1 cellular context compared by ENCODE assay signal in the genomic region with DNA sequence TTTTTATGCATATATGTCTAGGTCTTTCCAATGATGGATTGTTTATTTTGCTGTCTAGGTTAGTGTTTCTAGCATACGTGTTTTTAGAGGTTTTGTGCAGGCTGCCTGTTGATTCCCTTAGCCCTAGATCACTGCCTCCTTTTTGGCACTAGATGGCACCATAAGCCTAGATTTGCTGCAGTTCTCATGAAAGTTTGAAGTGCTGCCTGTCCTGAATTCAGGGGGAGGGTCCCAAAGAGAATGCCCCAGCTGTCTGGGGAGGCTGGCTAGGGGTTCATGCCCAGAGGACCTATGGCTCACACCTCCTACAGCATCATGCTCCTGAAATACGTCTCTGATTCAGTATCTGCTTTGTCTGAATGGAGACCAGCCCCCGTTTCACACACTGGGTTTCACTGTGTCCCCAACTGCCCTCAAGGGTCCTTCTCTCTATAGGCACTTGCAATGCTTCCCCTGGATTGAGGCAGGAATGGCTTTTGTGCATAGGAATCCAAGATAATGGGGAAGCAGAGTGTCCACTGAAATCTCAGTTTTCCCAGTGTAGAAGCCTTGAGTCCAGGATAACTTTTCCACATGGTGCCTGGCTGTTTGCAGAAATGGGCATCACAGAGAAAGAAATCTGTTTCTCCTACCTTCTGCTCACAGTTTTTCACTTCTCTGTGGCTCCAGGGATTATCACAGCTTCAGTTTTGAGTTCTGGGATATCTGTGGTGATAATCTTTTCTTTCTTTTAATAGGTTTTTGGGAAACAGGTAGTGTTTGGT.
A peak's percentile ranks its signal among the peaks of the same experiment; 100 is the strongest.
TF ChIP-seq lines count a peak whose summit lies in the region.

No MANE protein-coding gene starts in this region.

TF ChIP-seq in K562, 482 proteins besides CTCF, POLR2A, EP300 and RAD21 (continued from another document):
- TF ChIP-seq, protein P1, sequence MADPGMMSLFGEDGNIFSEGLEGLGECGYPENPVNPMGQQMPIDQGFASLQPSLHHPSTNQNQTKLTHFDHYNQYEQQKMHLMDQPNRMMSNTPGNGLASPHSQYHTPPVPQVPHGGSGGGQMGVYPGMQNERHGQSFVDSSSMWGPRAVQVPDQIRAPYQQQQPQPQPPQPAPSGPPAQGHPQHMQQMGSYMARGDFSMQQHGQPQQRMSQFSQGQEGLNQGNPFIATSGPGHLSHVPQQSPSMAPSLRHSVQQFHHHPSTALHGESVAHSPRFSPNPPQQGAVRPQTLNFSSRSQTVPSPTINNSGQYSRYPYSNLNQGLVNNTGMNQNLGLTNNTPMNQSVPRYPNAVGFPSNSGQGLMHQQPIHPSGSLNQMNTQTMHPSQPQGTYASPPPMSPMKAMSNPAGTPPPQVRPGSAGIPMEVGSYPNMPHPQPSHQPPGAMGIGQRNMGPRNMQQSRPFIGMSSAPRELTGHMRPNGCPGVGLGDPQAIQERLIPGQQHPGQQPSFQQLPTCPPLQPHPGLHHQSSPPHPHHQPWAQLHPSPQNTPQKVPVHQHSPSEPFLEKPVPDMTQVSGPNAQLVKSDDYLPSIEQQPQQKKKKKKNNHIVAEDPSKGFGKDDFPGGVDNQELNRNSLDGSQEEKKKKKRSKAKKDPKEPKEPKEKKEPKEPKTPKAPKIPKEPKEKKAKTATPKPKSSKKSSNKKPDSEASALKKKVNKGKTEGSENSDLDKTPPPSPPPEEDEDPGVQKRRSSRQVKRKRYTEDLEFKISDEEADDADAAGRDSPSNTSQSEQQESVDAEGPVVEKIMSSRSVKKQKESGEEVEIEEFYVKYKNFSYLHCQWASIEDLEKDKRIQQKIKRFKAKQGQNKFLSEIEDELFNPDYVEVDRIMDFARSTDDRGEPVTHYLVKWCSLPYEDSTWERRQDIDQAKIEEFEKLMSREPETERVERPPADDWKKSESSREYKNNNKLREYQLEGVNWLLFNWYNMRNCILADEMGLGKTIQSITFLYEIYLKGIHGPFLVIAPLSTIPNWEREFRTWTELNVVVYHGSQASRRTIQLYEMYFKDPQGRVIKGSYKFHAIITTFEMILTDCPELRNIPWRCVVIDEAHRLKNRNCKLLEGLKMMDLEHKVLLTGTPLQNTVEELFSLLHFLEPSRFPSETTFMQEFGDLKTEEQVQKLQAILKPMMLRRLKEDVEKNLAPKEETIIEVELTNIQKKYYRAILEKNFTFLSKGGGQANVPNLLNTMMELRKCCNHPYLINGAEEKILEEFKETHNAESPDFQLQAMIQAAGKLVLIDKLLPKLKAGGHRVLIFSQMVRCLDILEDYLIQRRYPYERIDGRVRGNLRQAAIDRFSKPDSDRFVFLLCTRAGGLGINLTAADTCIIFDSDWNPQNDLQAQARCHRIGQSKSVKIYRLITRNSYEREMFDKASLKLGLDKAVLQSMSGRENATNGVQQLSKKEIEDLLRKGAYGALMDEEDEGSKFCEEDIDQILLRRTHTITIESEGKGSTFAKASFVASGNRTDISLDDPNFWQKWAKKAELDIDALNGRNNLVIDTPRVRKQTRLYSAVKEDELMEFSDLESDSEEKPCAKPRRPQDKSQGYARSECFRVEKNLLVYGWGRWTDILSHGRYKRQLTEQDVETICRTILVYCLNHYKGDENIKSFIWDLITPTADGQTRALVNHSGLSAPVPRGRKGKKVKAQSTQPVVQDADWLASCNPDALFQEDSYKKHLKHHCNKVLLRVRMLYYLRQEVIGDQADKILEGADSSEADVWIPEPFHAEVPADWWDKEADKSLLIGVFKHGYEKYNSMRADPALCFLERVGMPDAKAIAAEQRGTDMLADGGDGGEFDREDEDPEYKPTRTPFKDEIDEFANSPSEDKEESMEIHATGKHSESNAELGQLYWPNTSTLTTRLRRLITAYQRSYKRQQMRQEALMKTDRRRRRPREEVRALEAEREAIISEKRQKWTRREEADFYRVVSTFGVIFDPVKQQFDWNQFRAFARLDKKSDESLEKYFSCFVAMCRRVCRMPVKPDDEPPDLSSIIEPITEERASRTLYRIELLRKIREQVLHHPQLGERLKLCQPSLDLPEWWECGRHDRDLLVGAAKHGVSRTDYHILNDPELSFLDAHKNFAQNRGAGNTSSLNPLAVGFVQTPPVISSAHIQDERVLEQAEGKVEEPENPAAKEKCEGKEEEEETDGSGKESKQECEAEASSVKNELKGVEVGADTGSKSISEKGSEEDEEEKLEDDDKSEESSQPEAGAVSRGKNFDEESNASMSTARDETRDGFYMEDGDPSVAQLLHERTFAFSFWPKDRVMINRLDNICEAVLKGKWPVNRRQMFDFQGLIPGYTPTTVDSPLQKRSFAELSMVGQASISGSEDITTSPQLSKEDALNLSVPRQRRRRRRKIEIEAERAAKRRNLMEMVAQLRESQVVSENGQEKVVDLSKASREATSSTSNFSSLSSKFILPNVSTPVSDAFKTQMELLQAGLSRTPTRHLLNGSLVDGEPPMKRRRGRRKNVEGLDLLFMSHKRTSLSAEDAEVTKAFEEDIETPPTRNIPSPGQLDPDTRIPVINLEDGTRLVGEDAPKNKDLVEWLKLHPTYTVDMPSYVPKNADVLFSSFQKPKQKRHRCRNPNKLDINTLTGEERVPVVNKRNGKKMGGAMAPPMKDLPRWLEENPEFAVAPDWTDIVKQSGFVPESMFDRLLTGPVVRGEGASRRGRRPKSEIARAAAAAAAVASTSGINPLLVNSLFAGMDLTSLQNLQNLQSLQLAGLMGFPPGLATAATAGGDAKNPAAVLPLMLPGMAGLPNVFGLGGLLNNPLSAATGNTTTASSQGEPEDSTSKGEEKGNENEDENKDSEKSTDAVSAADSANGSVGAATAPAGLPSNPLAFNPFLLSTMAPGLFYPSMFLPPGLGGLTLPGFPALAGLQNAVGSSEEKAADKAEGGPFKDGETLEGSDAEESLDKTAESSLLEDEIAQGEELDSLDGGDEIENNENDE (IDR thresholded peaks at IDR 0.05; ENCODE audit: low read depth, low read length) = no peak
- 0 out of 4 replicates have a peak, but pooled peaks of 1 of the 2 experiments have one; percentile 43 for TF ChIP-seq MAZ (CRISPR knock-in tag; conservative IDR thresholded peaks at IDR 0.05 in 1 of 2, IDR thresholded peaks at IDR 0.05 in 1 of 2)
- TF ChIP-seq ASH1L (IDR thresholded peaks at IDR 0.05; ENCODE audit: borderline replicate concordance, low read depth, partially characterized antibody) = no peak
- peak; percentile 43; the same call in 1 of the 2 replicates for TF ChIP-seq ARID2 (IDR thresholded peaks at IDR 0.05)
- TF ChIP-seq ZNF224 (CRISPR knock-in tag; IDR thresholded peaks at IDR 0.05) = 0 out of 2 replicates have a peak, but pooled peaks have one; percentile 41
- TF ChIP-seq, protein P2, sequence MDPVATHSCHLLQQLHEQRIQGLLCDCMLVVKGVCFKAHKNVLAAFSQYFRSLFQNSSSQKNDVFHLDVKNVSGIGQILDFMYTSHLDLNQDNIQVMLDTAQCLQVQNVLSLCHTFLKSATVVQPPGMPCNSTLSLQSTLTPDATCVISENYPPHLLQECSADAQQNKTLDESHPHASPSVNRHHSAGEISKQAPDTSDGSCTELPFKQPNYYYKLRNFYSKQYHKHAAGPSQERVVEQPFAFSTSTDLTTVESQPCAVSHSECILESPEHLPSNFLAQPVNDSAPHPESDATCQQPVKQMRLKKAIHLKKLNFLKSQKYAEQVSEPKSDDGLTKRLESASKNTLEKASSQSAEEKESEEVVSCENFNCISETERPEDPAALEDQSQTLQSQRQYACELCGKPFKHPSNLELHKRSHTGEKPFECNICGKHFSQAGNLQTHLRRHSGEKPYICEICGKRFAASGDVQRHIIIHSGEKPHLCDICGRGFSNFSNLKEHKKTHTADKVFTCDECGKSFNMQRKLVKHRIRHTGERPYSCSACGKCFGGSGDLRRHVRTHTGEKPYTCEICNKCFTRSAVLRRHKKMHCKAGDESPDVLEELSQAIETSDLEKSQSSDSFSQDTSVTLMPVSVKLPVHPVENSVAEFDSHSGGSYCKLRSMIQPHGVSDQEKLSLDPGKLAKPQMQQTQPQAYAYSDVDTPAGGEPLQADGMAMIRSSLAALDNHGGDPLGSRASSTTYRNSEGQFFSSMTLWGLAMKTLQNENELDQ (CRISPR knock-in tag; IDR thresholded peaks at IDR 0.05; ENCODE audit: borderline replicate concordance) = no peak
- 0 out of 2 replicates have a peak, but pooled peaks have one; percentile 24 for TF ChIP-seq MAFK (IDR thresholded peaks at IDR 0.05; ENCODE audit: low read length)
- TF ChIP-seq, protein P3, sequence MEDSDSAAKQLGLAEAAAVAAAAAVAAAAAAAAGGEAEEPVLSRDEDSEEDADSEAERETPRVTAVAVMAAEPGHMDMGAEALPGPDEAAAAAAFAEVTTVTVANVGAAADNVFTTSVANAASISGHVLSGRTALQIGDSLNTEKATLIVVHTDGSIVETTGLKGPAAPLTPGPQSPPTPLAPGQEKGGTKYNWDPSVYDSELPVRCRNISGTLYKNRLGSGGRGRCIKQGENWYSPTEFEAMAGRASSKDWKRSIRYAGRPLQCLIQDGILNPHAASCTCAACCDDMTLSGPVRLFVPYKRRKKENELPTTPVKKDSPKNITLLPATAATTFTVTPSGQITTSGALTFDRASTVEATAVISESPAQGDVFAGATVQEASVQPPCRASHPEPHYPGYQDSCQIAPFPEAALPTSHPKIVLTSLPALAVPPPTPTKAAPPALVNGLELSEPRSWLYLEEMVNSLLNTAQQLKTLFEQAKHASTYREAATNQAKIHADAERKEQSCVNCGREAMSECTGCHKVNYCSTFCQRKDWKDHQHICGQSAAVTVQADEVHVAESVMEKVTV (CRISPR knock-in tag; IDR thresholded peaks at IDR 0.05) = peak; percentile 75
- TF ChIP-seq ZBTB7A (IDR thresholded peaks at IDR 0.05; ENCODE audit: borderline replicate concordance, control insufficient read depth, low read depth, low read length) = peak; percentile 48
- TF ChIP-seq PYGO2 (tag; IDR thresholded peaks at IDR 0.05) = no peak
- peak; percentile 93 for TF ChIP-seq STAG1 (CRISPR knock-in tag; IDR thresholded peaks at IDR 0.05; ENCODE audit: borderline replicate concordance)
- TF ChIP-seq JUND (IDR thresholded peaks at IDR 0.05; ENCODE audit: borderline replicate concordance, low read depth, low read length) = 0 out of 2 replicates have a peak, but pooled peaks have one; percentile 8
- TF ChIP-seq JUND (tag; IDR thresholded peaks at IDR 0.05; ENCODE audit: borderline replicate concordance, low read depth, low read length) = no peak
- no peak for TF ChIP-seq FOXA1 (IDR thresholded peaks at IDR 0.05; ENCODE audit: borderline replicate concordance)
- peak; percentile 69; the same call in 1 of the 2 replicates for TF ChIP-seq ZNF766 (CRISPR knock-in tag; conservative IDR thresholded peaks at IDR 0.05)
- TF ChIP-seq SMC3 (conservative IDR thresholded peaks at IDR 0.05; ENCODE audit: insufficient read depth, low read depth, low read length) = peak; percentile 82
- TF ChIP-seq TEAD4 (IDR thresholded peaks at IDR 0.05; ENCODE audit: low read length) = 0 out of 2 replicates have a peak, but pooled peaks have one; percentile 10
- no peak for TF ChIP-seq TEAD4 (CRISPR knock-in tag; IDR thresholded peaks at IDR 0.05; ENCODE audit: borderline replicate concordance)
- TF ChIP-seq, protein P4, sequence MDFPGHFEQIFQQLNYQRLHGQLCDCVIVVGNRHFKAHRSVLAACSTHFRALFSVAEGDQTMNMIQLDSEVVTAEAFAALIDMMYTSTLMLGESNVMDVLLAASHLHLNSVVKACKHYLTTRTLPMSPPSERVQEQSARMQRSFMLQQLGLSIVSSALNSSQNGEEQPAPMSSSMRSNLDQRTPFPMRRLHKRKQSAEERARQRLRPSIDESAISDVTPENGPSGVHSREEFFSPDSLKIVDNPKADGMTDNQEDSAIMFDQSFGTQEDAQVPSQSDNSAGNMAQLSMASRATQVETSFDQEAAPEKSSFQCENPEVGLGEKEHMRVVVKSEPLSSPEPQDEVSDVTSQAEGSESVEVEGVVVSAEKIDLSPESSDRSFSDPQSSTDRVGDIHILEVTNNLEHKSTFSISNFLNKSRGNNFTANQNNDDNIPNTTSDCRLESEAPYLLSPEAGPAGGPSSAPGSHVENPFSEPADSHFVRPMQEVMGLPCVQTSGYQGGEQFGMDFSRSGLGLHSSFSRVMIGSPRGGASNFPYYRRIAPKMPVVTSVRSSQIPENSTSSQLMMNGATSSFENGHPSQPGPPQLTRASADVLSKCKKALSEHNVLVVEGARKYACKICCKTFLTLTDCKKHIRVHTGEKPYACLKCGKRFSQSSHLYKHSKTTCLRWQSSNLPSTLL (IDR thresholded peaks at IDR 0.05) = no peak
- no peak for TF ChIP-seq SMARCA4 (IDR thresholded peaks at IDR 0.05)
